In genomic region chr4:28388471-28388870, GRCh38 we compare ENCODE assay signal across 17 cellular contexts.
A peak's percentile ranks its signal among the peaks of the same experiment; 100 is the strongest.
DNase-seq lines count a peak whose midpoint lies in the region; ATAC-seq and TF ChIP-seq lines count a peak whose summit lies in the region.
"Had no signal": no experiment of that assay in that cellular context is flagged by ENCODE, and none has a peak within 500 bp of the region (broad histone marks: within the 10 kb centered on the region; RNA-seq: fewer than 3 reads in every experiment).

No MANE protein-coding gene starts in this region.

- H3K27ac Mint-ChIP-seq in HFFc6: no peak overlapping the region
- H3K27ac Mint-ChIP-seq in activated CD4-positive, alpha-beta T cell treated with anti-CD3 and anti-CD28 coated beads, Interleukin-2, amount 10 ng/mL, durations not matched to agents 24 days and 14 days: no peak overlapping the region
- H3K27ac Mint-ChIP-seq: B cell; CD4-positive, alpha-beta T cell; IgD-negative memory B cell had no signal

- DNase-seq in AG10803 (ENCODE audit: low read depth) (peak; percentile 17), HFFc6 (peak; percentile 8), amniotic epithelial cell (ENCODE audit: low read depth) (peak; percentile 71), iris pigment epithelial cell (ENCODE audit: low read depth) (peak; percentile 44)
- no peak for DNase-seq in activated CD4-positive, alpha-beta T cell treated with anti-CD3 and anti-CD28 coated beads, Interleukin-2, amount 10 ng/mL, durations not matched to agents 24 days and 14 days
- DNase-seq: 8988T; C1 segment of cervical spinal cord; CD4-positive, alpha-beta T cell; COR-L47; DMS153; DMS79 treated with DMSO at 0.1 percent for 48 hours; GDM1; KG1 had no signal

- H3K4me1 Mint-ChIP-seq in HFFc6 (ENCODE audit: low read depth): peaks cover 53% of the 10 kb centered on the region
- H3K4me1 Mint-ChIP-seq in activated CD4-positive, alpha-beta T cell treated with anti-CD3 and anti-CD28 coated beads, Interleukin-2, amount 10 ng/mL, durations not matched to agents 24 days and 14 days: no peaks in the 10 kb centered on the region
- H3K4me1 Mint-ChIP-seq: B cell, IgD-negative memory B cell had no signal

- intact Hi-C loops in activated CD4-positive, alpha-beta T cell treated with anti-CD3 and anti-CD28 coated beads, Interleukin-2, amount 10 ng/mL, durations not matched to agents 24 days and 14 days (cut with micrococcal nuclease): no loop called here

- no peak for ATAC-seq in GM18868 (IDR thresholded peaks at IDR 0.05; ENCODE audit: unreplicated experiment)
- ATAC-seq in HG02938 (IDR thresholded peaks at IDR 0.05; ENCODE audit: unreplicated experiment): no peak

- no peak overlapping the region for H3K4me3 Mint-ChIP-seq in HFFc6
- H3K4me3 Mint-ChIP-seq in activated CD4-positive, alpha-beta T cell treated with anti-CD3 and anti-CD28 coated beads, Interleukin-2, amount 10 ng/mL, durations not matched to agents 24 days and 14 days: no peak overlapping the region
- H3K4me3 Mint-ChIP-seq: B cell; CD4-positive, alpha-beta T cell; IgD-negative memory B cell had no signal

- no peaks in the 10 kb centered on the region for H3K36me3 Mint-ChIP-seq in HFFc6 (ENCODE audit: low read depth)
- no peaks in the 10 kb centered on the region for H3K36me3 Mint-ChIP-seq in activated CD4-positive, alpha-beta T cell treated with anti-CD3 and anti-CD28 coated beads, Interleukin-2, amount 10 ng/mL, durations not matched to agents 24 days and 14 days (ENCODE audit: low read depth)
- H3K36me3 Mint-ChIP-seq: IgD-negative memory B cell had no signal

- H3K9me3 Mint-ChIP-seq in HFFc6: no peaks in the 10 kb centered on the region
- no peaks in the 10 kb centered on the region for H3K9me3 Mint-ChIP-seq in activated CD4-positive, alpha-beta T cell treated with anti-CD3 and anti-CD28 coated beads, Interleukin-2, amount 10 ng/mL, durations not matched to agents 24 days and 14 days

- no peak overlapping the region for H3K4me3 ChIP-seq in AG10803 (ENCODE audit: low read length)

- H3K27me3 Mint-ChIP-seq in HFFc6 (ENCODE audit: insufficient read depth): no peaks in the 10 kb centered on the region
- no peaks in the 10 kb centered on the region for H3K27me3 Mint-ChIP-seq in activated CD4-positive, alpha-beta T cell treated with anti-CD3 and anti-CD28 coated beads, Interleukin-2, amount 10 ng/mL, durations not matched to agents 24 days and 14 days
- H3K27me3 Mint-ChIP-seq: B cell; CD4-positive, alpha-beta T cell; IgD-negative memory B cell had no signal

- TF ChIP-seq CTCF in AG10803 (conservative IDR thresholded peaks at IDR 0.05; ENCODE audit: low read length) (no peak), HFFc6 (IDR thresholded peaks at IDR 0.05) (no peak)
